In the genomic region with DNA sequence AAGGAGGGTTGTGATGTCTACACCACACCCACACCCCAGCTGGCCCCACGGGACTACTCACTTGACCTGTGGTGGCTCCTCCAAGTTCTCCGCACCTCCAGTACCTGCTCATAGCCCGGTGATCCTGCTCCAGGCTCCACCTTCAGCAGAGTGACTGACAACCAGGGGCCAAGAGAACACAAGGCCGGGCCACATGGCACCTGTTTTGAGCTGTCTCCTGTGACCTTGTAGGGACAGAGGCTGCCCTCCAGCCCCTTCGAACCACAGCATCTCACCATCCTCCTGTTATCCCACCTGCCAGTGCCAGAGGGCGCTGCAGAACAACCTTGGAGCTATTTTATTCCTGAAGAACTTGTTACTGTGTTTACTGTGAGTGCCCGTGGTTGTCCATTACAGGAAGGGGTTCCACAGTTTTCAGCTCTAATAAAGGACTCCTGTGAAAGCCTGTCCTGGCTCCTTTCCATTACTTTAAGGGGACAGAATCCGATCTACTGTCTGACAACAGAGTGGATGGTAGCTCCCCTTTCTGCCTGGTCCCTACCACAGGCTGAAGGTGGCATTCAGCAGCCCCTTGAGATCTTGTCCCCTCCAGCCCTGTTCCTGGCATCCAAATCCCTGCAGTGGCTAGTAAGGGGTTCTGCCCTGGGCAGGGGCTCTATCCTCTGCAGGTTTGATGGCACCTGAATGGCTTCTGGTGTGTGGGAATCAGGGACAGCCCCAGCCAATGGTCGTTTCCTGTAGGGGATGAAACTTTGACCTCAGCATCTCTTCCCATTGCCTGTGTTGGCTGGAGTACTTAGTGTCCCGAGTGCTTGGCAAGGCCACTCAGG, we compare ENCODE assay signal across 9 cellular contexts. TPM values are rescaled to one million over a fixed set of nuclear protein-coding genes. Genes with fewer than 3 reads are reported as not detected.
DNase-seq lines count a peak whose midpoint lies in the region; ATAC-seq and TF ChIP-seq lines count a peak whose summit lies in the region.
"Had no signal": no experiment of that assay in that cellular context is flagged by ENCODE, and none has a peak within 500 bp of the region (broad histone marks: within the 10 kb centered on the region; RNA-seq: fewer than 3 reads in every experiment).

No MANE protein-coding gene starts in this region.

- H3K4me1 Mint-ChIP-seq in Caco-2 (ENCODE audit: low read depth, unreplicated experiment): no peaks in the 10 kb centered on the region
- no peaks in the 10 kb centered on the region for H3K4me1 Mint-ChIP-seq in activated T-helper 17 cell treated with anti-CD3 and anti-CD28 coated beads, Interleukin-2, amount 50 U/mL, for 72 hours

- no peaks in the 10 kb centered on the region for H3K79me2 ChIP-seq in GM23248 (ENCODE audit: insufficient read depth)

- no TSS peak for BruUV-seq in Caco-2 (replicated peaks; lab: Mats Ljungman, UMichigan)

- no peaks in the 10 kb centered on the region for H3K4me1 ChIP-seq in Caco-2
- no peaks in the 10 kb centered on the region for H3K4me1 ChIP-seq in GM23248 (ENCODE audit: insufficient read depth)
- no peaks in the 10 kb centered on the region for H3K4me1 ChIP-seq in NT2/D1 (ENCODE audit: insufficient read depth, insufficient read length)

- H3K4me3 ChIP-seq in Caco-2 (ENCODE audit: low read depth, low read length) (no peak overlapping the region), GM23248 (no peak overlapping the region), NT2/D1 (ENCODE audit: insufficient read length, low read depth) (no peak overlapping the region)

- H3K4me3 Mint-ChIP-seq in Caco-2 (ENCODE audit: unreplicated experiment): no peak overlapping the region
- H3K4me3 Mint-ChIP-seq in activated T-helper 17 cell treated with anti-CD3 and anti-CD28 coated beads, Interleukin-2, amount 50 U/mL, for 72 hours: no peak overlapping the region
- H3K4me3 Mint-ChIP-seq: natural killer cell treated with Interleukin-12 subunit alpha and Interleukin-12 subunit beta and Interleukin-15 and Interleukin-18, amount 100 ng/mL, for 72 hours had no signal

- 14% methylated on average over 10 of the region's 10 CpGs for WGBS in GM23248 (ENCODE audit: low coverage in 1 of 2, low lambda C conversion rate in 2 of 2, missing lambda C conversion rate in 2 of 2), 2 experiments

- DNase-seq in Caco-2: peak; percentile 50 to 68
- DNase-seq in GM23248: peak; percentile 50
- DNase-seq in NT2/D1 (ENCODE audit: low read depth, low spot score): peak; percentile 59
- DNase-seq in T47D (ENCODE audit: low read depth in 1 of 2, low spot score in 1 of 2): peak; percentile 26 to 70
- peak; percentile 86 for DNase-seq in islet precursor cell
- DNase-seq in stimulated activated CD8-positive, alpha-beta memory T cell treated with anti-CD3 and anti-CD28 coated beads, Interleukin-4, amount 100 ng/mL, for 48 hours: peak; percentile 54
- DNase-seq in NCI-H2029 (lab: John Stamatoyannopoulos, UW): no peak

- H3K9me2 ChIP-seq in GM23248 (ENCODE audit: insufficient read depth): no peaks in the 10 kb centered on the region

- H3K4me2 ChIP-seq in GM23248 (ENCODE audit: unreplicated experiment): no peak overlapping the region

- H3K36me3 Mint-ChIP-seq in Caco-2 (ENCODE audit: insufficient read depth, unreplicated experiment): no peaks in the 10 kb centered on the region
- H3K36me3 Mint-ChIP-seq in activated T-helper 17 cell treated with anti-CD3 and anti-CD28 coated beads, Interleukin-2, amount 50 U/mL, for 72 hours (ENCODE audit: low read depth): no peaks in the 10 kb centered on the region
- H3K36me3 Mint-ChIP-seq: natural killer cell treated with Interleukin-12 subunit alpha and Interleukin-12 subunit beta and Interleukin-15 and Interleukin-18, amount 100 ng/mL, for 72 hours had no signal

- H3K9me3 Mint-ChIP-seq in Caco-2 (ENCODE audit: unreplicated experiment): no peaks in the 10 kb centered on the region
- H3K9me3 Mint-ChIP-seq in activated T-helper 17 cell treated with anti-CD3 and anti-CD28 coated beads, Interleukin-2, amount 50 U/mL, for 72 hours: peaks cover 5% of the 10 kb centered on the region
- H3K9me3 Mint-ChIP-seq: natural killer cell treated with Interleukin-12 subunit alpha and Interleukin-12 subunit beta and Interleukin-15 and Interleukin-18, amount 100 ng/mL, for 72 hours had no signal

- no peaks in the 10 kb centered on the region for H3K27me3 ChIP-seq in Caco-2 (replicated peaks; ENCODE audit: control insufficient read depth, insufficient read depth, low read length)
- peaks cover 15% of the 10 kb centered on the region for H3K27me3 ChIP-seq in GM23248 (replicated peaks; ENCODE audit: insufficient read depth)
- H3K27me3 ChIP-seq in NT2/D1 (ENCODE audit: insufficient read depth, insufficient read length): no peaks in the 10 kb centered on the region

- H3F3A ChIP-seq in GM23248 (ENCODE audit: insufficient read depth): no peaks in the 10 kb centered on the region

- no peak overlapping the region for H3K27ac Mint-ChIP-seq in Caco-2 (ENCODE audit: unreplicated experiment)
- H3K27ac Mint-ChIP-seq in activated T-helper 17 cell treated with anti-CD3 and anti-CD28 coated beads, Interleukin-2, amount 50 U/mL, for 72 hours: no peak overlapping the region
- H3K27ac Mint-ChIP-seq: natural killer cell treated with Interleukin-12 subunit alpha and Interleukin-12 subunit beta and Interleukin-15 and Interleukin-18, amount 100 ng/mL, for 72 hours had no signal

- in situ Hi-C loops in GM23248 (cut with MboI) (no loop called here), T47D (cut with HindIII; ENCODE audit: low pct_unique_long_range_greater_than_20kb, low sequenced_read_pairs) (no loop called here)

- POLR2A ChIA-PET in Caco-2 (lab: Charles Lee): no interaction called here

- H4K20me1 ChIP-seq in GM23248 (ENCODE audit: insufficient read depth): no peaks in the 10 kb centered on the region

- H3K27ac ChIP-seq in GM23248: no peak overlapping the region

- no peaks in the 10 kb centered on the region for H3K36me3 ChIP-seq in Caco-2 (ENCODE audit: control insufficient read depth, insufficient read depth, low read length)
- no peaks in the 10 kb centered on the region for H3K36me3 ChIP-seq in GM23248 (ENCODE audit: low read depth)
- no peaks in the 10 kb centered on the region for H3K36me3 ChIP-seq in NT2/D1 (ENCODE audit: insufficient read depth, insufficient read length, low read length)

- intact Hi-C loops in Caco-2 (cut with micrococcal nuclease; ENCODE audit: unreplicated experiment): loop anchor here (1.0 kb wide), 1 partner anchor 54 kb away; no protein-coding TSS in a partner anchor

- CTCF ChIA-PET in Caco-2 (lab: Charles Lee): interaction anchor here (0.8 to 1.6 kb wide), 7 partner anchors 11 to 350 kb away, joined by 3 to 15 read pairs (median 4); no protein-coding TSS in a partner anchor

- H3K9ac ChIP-seq in GM23248: no peak overlapping the region
- H3K9ac ChIP-seq in NT2/D1 (ENCODE audit: insufficient read length, low read depth): no peak overlapping the region

- peaks cover 20% of the 10 kb centered on the region for H3K27me3 Mint-ChIP-seq in Caco-2 (ENCODE audit: insufficient read depth, unreplicated experiment)
- peaks cover 32% of the 10 kb centered on the region for H3K27me3 Mint-ChIP-seq in activated T-helper 17 cell treated with anti-CD3 and anti-CD28 coated beads, Interleukin-2, amount 50 U/mL, for 72 hours

- peak; percentile 69 to 84 for TF ChIP-seq CTCF in Caco-2 (IDR thresholded peaks at IDR 0.05; ENCODE audit: insufficient read depth in 1 of 2, low read depth in 1 of 2, low read length in 1 of 2, severe bottlenecking in 1 of 2, unreplicated experiment in 1 of 2)

- H3K9me3 ChIP-seq in Caco-2: no peaks in the 10 kb centered on the region
- no peaks in the 10 kb centered on the region for H3K9me3 ChIP-seq in GM23248 (ENCODE audit: low read depth)
- no peaks in the 10 kb centered on the region; the same call in 1 of the 2 replicates for H3K9me3 ChIP-seq in NT2/D1 (ENCODE audit: insufficient read depth, low read length)

- no peak for ATAC-seq in activated T-helper 17 cell treated with anti-CD3 and anti-CD28 coated beads, Interleukin-2, amount 50 U/mL, for 72 hours (replicated peaks)

- no peak overlapping the region for H2AFZ ChIP-seq in GM23248

RNA-seq across cellular contexts. Expression of a gene that starts 50.8 kb away (rescaled TPM):
- total RNA-seq in Caco-2 (2022): not detected in 2 replicates
- total RNA-seq in GM23248 (2014; rRNA removed; shearing (Covaris generic)): not detected in 2 replicates
- not detected in 2 replicates for polyA plus RNA-seq in GM23248 (2016; fragmentation: Nextera tagmentation; extraction: Ambion mirVana)
- not detected for total RNA-seq in activated T-helper 17 cell treated with anti-CD3 and anti-CD28 coated beads, Interleukin-2, amount 50 U/mL, for 72 hours
- total RNA-seq: natural killer cell treated with Interleukin-12 subunit alpha and Interleukin-12 subunit beta and Interleukin-15 and Interleukin-18, amount 100 ng/mL, for 72 hours had no signal
